In genomic region chr17:10046786-10047609, GRCh38 we compare ENCODE assay signal across 13 cellular contexts.
DNase-seq lines count a peak whose midpoint lies in the region; ATAC-seq, FAIRE-seq and TF ChIP-seq lines count a peak whose summit lies in the region.
"Had no signal": no experiment of that assay in that cellular context is flagged by ENCODE, and none has a peak within 500 bp of the region (broad histone marks: within the 10 kb centered on the region; RNA-seq: fewer than 3 reads in every experiment).

No MANE protein-coding gene starts in this region.

- TF ChIP-seq CTCF in esophagus muscularis mucosa (IDR thresholded peaks at IDR 0.05), result no peak
- no peak for TF ChIP-seq CTCF in prostate gland (IDR thresholded peaks at IDR 0.05)

- peaks cover 4 to 50% (median 31%) of the 10 kb centered on the region in 4 donors for H3K4me1 ChIP-seq in esophagus muscularis mucosa
- H3K4me1 ChIP-seq in prostate gland (replicated peaks), result no peaks in the 10 kb centered on the region

- ATAC-seq in GM19467 (IDR thresholded peaks at IDR 0.05; ENCODE audit: unreplicated experiment) (peak; percentile 53), HG03097 (IDR thresholded peaks at IDR 0.05; ENCODE audit: low FRiP score, unreplicated experiment) (peak; percentile 41)
- ATAC-seq: activated CD4-positive, alpha-beta T cell treated with anti-CD3 and anti-CD28 coated beads for 36 hours had no signal

- WGBS in esophagus muscularis mucosa, result 77% methylated on average over 11 of the region's 11 CpGs
- 62% methylated on average over 11 of the region's 11 CpGs for WGBS in prostate gland

- DNase-seq in GM12891 (ENCODE audit: insufficient read length, low spot score) (no peak), esophagus muscularis mucosa (ENCODE audit: extremely low spot score) (no peak), NCI-H226 (no peak), prostate gland (ENCODE audit: low spot score) (no peak)
- no peak for DNase-seq in NK-92 treated with Interleukin-12 subunit alpha and Interleukin-12 subunit beta, amount 100 ng/mL, for 24 hours (lab: John Stamatoyannopoulos, UW)
- DNase-seq in stimulated activated CD4-positive, alpha-beta T cell treated with anti-CD3 and anti-CD28 coated beads, Interleukin-1b, Interleukin-23, amount 100 ng/mL, for 48 hours, result no peak
- DNase-seq: activated CD4-positive, alpha-beta T cell treated with anti-CD3 and anti-CD28 coated beads for 36 hours; DMS 273 treated with DMSO at 0.1 percent for 48 hours; foreskin fibroblast; stimulated activated CD4-positive, alpha-beta T cell treated with anti-CD3 and anti-CD28 coated beads, Interleukin-15, amount 100 ng/mL, for 24 hours had no signal

- no peaks in the 10 kb centered on the region for H3K36me3 ChIP-seq in esophagus muscularis mucosa
- no peaks in the 10 kb centered on the region for H3K36me3 ChIP-seq in prostate gland
- H3K36me3 ChIP-seq: thoracic aorta had no signal

- intact Hi-C loops in esophagus muscularis mucosa (cut with DNase I) (loop anchor here (10.0 kb wide), 1 partner anchor 68 kb away; no protein-coding TSS in a partner anchor), prostate gland (cut with DNase I) (no loop called here)

- FAIRE-seq in GM12891 (lab: Jason Lieb, UNC), result peak; percentile 99

- TF ChIP-seq EP300 in esophagus muscularis mucosa (IDR thresholded peaks at IDR 0.05), result no peak

- H3K27me3 ChIP-seq in esophagus muscularis mucosa, result no peaks in the 10 kb centered on the region
- no peaks in the 10 kb centered on the region for H3K27me3 ChIP-seq in prostate gland (replicated peaks; ENCODE audit: insufficient read depth)

- H3K9me3 ChIP-seq in esophagus muscularis mucosa (no peaks in the 10 kb centered on the region), prostate gland (no peaks in the 10 kb centered on the region)
- H3K9me3 ChIP-seq: thoracic aorta had no signal

- TF ChIP-seq POLR2A in GM12891 (IDR thresholded peaks at IDR 0.05; ENCODE audit: low read depth, low read length), result no peak
- no peak for TF ChIP-seq POLR2A in esophagus muscularis mucosa (IDR thresholded peaks at IDR 0.05; ENCODE audit: low read depth)
- no peak for TF ChIP-seq POLR2A in prostate gland (IDR thresholded peaks at IDR 0.05)

- H3K4me3 ChIP-seq in esophagus muscularis mucosa (no peak overlapping the region), prostate gland (no peak overlapping the region)
- H3K4me3 ChIP-seq: thoracic aorta had no signal

- peak overlapping the region in 3 of 4 donors; percentile 20 to 48 (median 42) for H3K27ac ChIP-seq in esophagus muscularis mucosa (replicated peaks in 1 of 4)
- no peak overlapping the region for H3K27ac ChIP-seq in prostate gland
- H3K27ac ChIP-seq: thoracic aorta had no signal

TF ChIP-seq in GM12891, 5 proteins besides CTCF, POLR2A, EP300 and RAD21:
- TF ChIP-seq PAX5 (IDR thresholded peaks at IDR 0.05; ENCODE audit: insufficient read depth, low read length, severe bottlenecking) (no peak), POLR2AphosphoS5 (IDR thresholded peaks at IDR 0.05; ENCODE audit: low read depth, low read length) (no peak), SPI1 (IDR thresholded peaks at IDR 0.05; ENCODE audit: low read depth, low read length) (no peak), POU2F2 (IDR thresholded peaks at IDR 0.05; ENCODE audit: low read depth, low read length) (no peak), TAF1 (IDR thresholded peaks at IDR 0.05; ENCODE audit: low read depth, low read length) (no peak)

Comparison
In these comparisons a context has a peak if more than half of its experiments do, and no peak if none do; other contexts are left out.
1. H3K27ac ChIP-seq: peak in esophagus muscularis mucosa (3 of 4); none in prostate gland (0 of 2).